8 cellular contexts compared by ENCODE assay signal in genomic region chr4:25843340-25844097, GRCh38. TPM values are rescaled to one million over a fixed set of nuclear protein-coding genes. Genes with fewer than 3 reads are reported as not detected.
DNase-seq lines count a peak whose midpoint lies in the region; ATAC-seq, FAIRE-seq and TF ChIP-seq lines count a peak whose summit lies in the region.

No MANE protein-coding gene starts in this region.

- CTCF ChIA-PET in H1 (lab: Charles Lee; ENCODE audit: partially characterized antibody) = interaction anchor here (0.9 to 1.1 kb wide), 2 partner anchors 15 to 186 kb away, joined by 3 read pairs; no protein-coding TSS in a partner anchor

- TF ChIP-seq EP300 in H1 (IDR thresholded peaks at IDR 0.05; ENCODE audit: borderline replicate concordance in 1 of 2, low read depth in 2 of 2, low read length in 2 of 2) (no peak), suprapubic skin (IDR thresholded peaks at IDR 0.05) (no peak)

- H3K27ac ChIP-seq in H1 (ENCODE audit: low read depth, low read length) = no peak overlapping the region
- no peak overlapping the region for H3K27ac ChIP-seq in suprapubic skin

- peaks cover 0 to 1% (median 0%) of the 10 kb centered on the region in 4 experiments; a peak in 1 of 7 replicates for H3K27me3 ChIP-seq in H1 (replicated peaks in 1 of 4; ENCODE audit: control insufficient read depth in 3 of 4, extremely low read depth in 1 of 4, insufficient read depth in 3 of 4, low read length in 3 of 4)
- H3K27me3 ChIP-seq in suprapubic skin = no peaks in the 10 kb centered on the region

- H2BK12ac ChIP-seq in H1 (ENCODE audit: low read depth, low read length) = peak overlapping the region; percentile 81; the same call in 1 of the 2 replicates

- ATAC-seq in GM19043 (IDR thresholded peaks at IDR 0.05; ENCODE audit: low read depth, unreplicated experiment) (peak; percentile 36), HG03520 (IDR thresholded peaks at IDR 0.05; ENCODE audit: unreplicated experiment) (peak; percentile 39), sciatic nerve (peak; percentile 16), HG02981 (IDR thresholded peaks at IDR 0.05; ENCODE audit: unreplicated experiment) (no peak)

- no peak overlapping the region for H3K23ac ChIP-seq in H1 (ENCODE audit: insufficient read length)

- H3K14ac ChIP-seq in H1 (ENCODE audit: insufficient read length) = no peak overlapping the region

- peaks cover 10 to 32% (median 22%) of the 10 kb centered on the region in 4 experiments for H3K4me1 ChIP-seq in H1 (replicated peaks in 1 of 4; ENCODE audit: control insufficient read depth in 3 of 4, insufficient read depth in 4 of 4, low read length in 3 of 4)
- H3K4me1 ChIP-seq in suprapubic skin = no peaks in the 10 kb centered on the region

- H3K23me2 ChIP-seq in H1 (ENCODE audit: low read depth, low read length) = no peaks in the 10 kb centered on the region

- H3K79me2 ChIP-seq in H1 (ENCODE audit: control insufficient read depth in 1 of 2, insufficient read depth in 2 of 2, low read length in 2 of 2) = peaks cover 0 to 13% of the 10 kb centered on the region in 2 experiments; a peak in 1 of 4 replicates

- H3K4me3 ChIP-seq in H1 (ENCODE audit: extremely low read depth in 1 of 4, insufficient read depth in 2 of 4, low read depth in 3 of 4, low read length in 4 of 4) = no peak overlapping the region
- no peak overlapping the region for H3K4me3 ChIP-seq in suprapubic skin

- H3K36me3 ChIP-seq in H1 (ENCODE audit: control insufficient read depth in 2 of 4, insufficient read depth in 4 of 4, low read length in 3 of 4) = peaks cover 0 to 11% (median 0%) of the 10 kb centered on the region in 4 experiments; a peak in 2 of 8 replicates
- H3K36me3 ChIP-seq in suprapubic skin = no peaks in the 10 kb centered on the region

- no peak for TF ChIP-seq CTCF in H1 (IDR thresholded peaks at IDR 0.05; ENCODE audit: control extremely low read depth in 1 of 3, insufficient read depth in 1 of 3, low read depth in 1 of 3, low read length in 3 of 3)
- no peak for TF ChIP-seq CTCF in suprapubic skin (IDR thresholded peaks at IDR 0.05)

- H2BK20ac ChIP-seq in H1 (ENCODE audit: low read length) = 0 out of 2 replicates have a peak overlapping the region, but pooled peaks have one; percentile 0

- H2BK120ac ChIP-seq in H1 (replicated peaks; ENCODE audit: low read depth, low read length) = no peak overlapping the region

- H3K18ac ChIP-seq in H1 (ENCODE audit: extremely low read depth, low read length) = peak overlapping the region; percentile 11; the same call in 1 of the 2 replicates

- no peak overlapping the region for H4K8ac ChIP-seq in H1 (ENCODE audit: extremely low read depth, insufficient read depth, low read length)

- no peak overlapping the region for H3K9ac ChIP-seq in H1 (replicated peaks in 1 of 4; ENCODE audit: extremely low read depth in 1 of 4, low read depth in 3 of 4, low read length in 3 of 4)

- POLR2A ChIA-PET in H1 (lab: Charles Lee; ENCODE audit: partially characterized antibody) = interaction anchor here (1.8 kb wide), 1 partner anchor 11 kb away, joined by 4 read pairs; no protein-coding TSS in a partner anchor

- peak overlapping the region; percentile 47 for H4K91ac ChIP-seq in H1 (replicated peaks; ENCODE audit: insufficient read length, low read length)

- peak overlapping the region; percentile 25 for H4K5ac ChIP-seq in H1 (ENCODE audit: insufficient read length, low read depth, low read length)

- TF ChIP-seq POLR2A in H1 (IDR thresholded peaks at IDR 0.05; ENCODE audit: control extremely low read depth in 1 of 2, low read depth in 2 of 2, low read length in 2 of 2) (no peak), suprapubic skin (IDR thresholded peaks at IDR 0.05) (no peak)

- FAIRE-seq in H1 (lab: Jason Lieb, UNC) = no peak

- 87% methylated on average over 22 of the region's 22 CpGs; no CpG with 5 or more reads in 1 of the 2 experiments for WGBS in H1 (ENCODE audit: extremely low coverage in 1 of 2, insufficient coverage in 1 of 2, insufficient read length in 1 of 2, insufficient replicate concordance in 2 of 2, low coverage in 1 of 2, low lambda C conversion rate in 2 of 2, missing lambda C conversion rate in 1 of 2), 2 experiments
- 80% methylated on average over 19 of the region's 22 CpGs for WGBS in suprapubic skin

- no peak overlapping the region for H2BK15ac ChIP-seq in H1 (ENCODE audit: low read length)

- peaks cover 8% of the 10 kb centered on the region for H3K79me1 ChIP-seq in H1 (ENCODE audit: low read depth, low read length)

- peak overlapping the region; percentile 60; the same call in 1 of the 2 replicates for H2BK5ac ChIP-seq in H1 (ENCODE audit: low read depth, low read length)

- H2AFZ ChIP-seq in H1 (ENCODE audit: low read length) = no peak overlapping the region

- H3K4me2 ChIP-seq in H1 (ENCODE audit: insufficient read depth in 1 of 2, low read depth in 2 of 2, low read length in 2 of 2) = no peak overlapping the region

- H3K4ac ChIP-seq in H1 (replicated peaks; ENCODE audit: insufficient read length, low read depth, low read length) = no peak overlapping the region

- no peak overlapping the region for H3K56ac ChIP-seq in H1 (replicated peaks; ENCODE audit: insufficient read length, low read depth, low read length)

- no peaks in the 10 kb centered on the region for H3K9me3 ChIP-seq in H1 (ENCODE audit: insufficient read depth in 2 of 2, low read depth in 1 of 2, low read length in 1 of 2)
- no peaks in the 10 kb centered on the region for H3K9me3 ChIP-seq in suprapubic skin

- DNase-seq in H1 (ENCODE audit: low read depth in 1 of 2, low spot score in 2 of 2) = no peak
- no peak for DNase-seq in sciatic nerve (ENCODE audit: low spot score)
- no peak for DNase-seq in suprapubic skin (ENCODE audit: low spot score in 2 of 2)
- DNase-seq in T-helper 9 cell = no peak
- DNase-seq in activated CD8-positive, alpha-beta memory T cell treated with anti-CD3 and anti-CD28 coated beads, Interleukin-2, amount 50 U/mL, for 4 hours = no peak

- peaks cover 0 to 2% of the 10 kb centered on the region in 2 experiments for H4K20me1 ChIP-seq in H1 (replicated peaks in 1 of 2; ENCODE audit: control insufficient read depth in 1 of 2, insufficient read depth in 2 of 2, low read length in 2 of 2)

- peak overlapping the region; percentile 33 for H2AK5ac ChIP-seq in H1 (ENCODE audit: low read depth, low read length)

- TF ChIP-seq RAD21 in H1 (IDR thresholded peaks at IDR 0.05 in 1 of 2, conservative IDR thresholded peaks at IDR 0.05 in 1 of 2; ENCODE audit: low read depth in 2 of 2, low read length in 2 of 2) = no peak

- intact Hi-C loops in sciatic nerve (cut with DNase I) = no loop called here

TF ChIP-seq in H1, 55 proteins besides CTCF, POLR2A, EP300 and RAD21:
- no peak for TF ChIP-seq RFX5 (IDR thresholded peaks at IDR 0.05; ENCODE audit: borderline replicate concordance, low read depth, low read length)
- TF ChIP-seq SIN3A (conservative IDR thresholded peaks at IDR 0.05 in 1 of 2, IDR thresholded peaks at IDR 0.05 in 1 of 2; ENCODE audit: low read depth in 1 of 2, low read length in 2 of 2) = no peak
- no peak for TF ChIP-seq TEAD4 (IDR thresholded peaks at IDR 0.05; ENCODE audit: low read depth, low read length)
- no peak for TF ChIP-seq SIX5 (IDR thresholded peaks at IDR 0.05; ENCODE audit: low read depth, low read length)
- no peak for TF ChIP-seq EZH2 (IDR thresholded peaks at IDR 0.05; ENCODE audit: low read depth, low read length, severe bottlenecking)
- no peak for TF ChIP-seq SUZ12 (IDR thresholded peaks at IDR 0.05; ENCODE audit: low read length)
- TF ChIP-seq SAP30 (IDR thresholded peaks at IDR 0.05; ENCODE audit: insufficient read depth, insufficient replicate concordance, low read length) = no peak
- TF ChIP-seq KDM4A (IDR thresholded peaks at IDR 0.05; ENCODE audit: low read depth, low read length, severe bottlenecking) = no peak
- TF ChIP-seq CBX5 (IDR thresholded peaks at IDR 0.05; ENCODE audit: low read depth, low read length) = no peak

RNA-seq across cellular contexts. Expression of gene SEL1L3, which starts 19.3 kb away (rescaled TPM):
- total RNA-seq in H1 (2021; fragmentation: NEBNext Ultra II Directional; extraction: Animal tissue kit (Norgen Biotek cat#: 25700)) = 51.0 and 54.0 TPM in 2 replicates
- 16.0 and 18.2 TPM in 2 replicates for polyA plus RNA-seq in H1 (2011; rRNA removed)
- polyA plus RNA-seq in H1 (2011; cell fraction: cytosol; rRNA removed) = 22.2 TPM
- 28.7 TPM for polyA plus RNA-seq in H1 (2011; cell fraction: nucleus; rRNA removed)
- 39.3 to 45.2 TPM (median 42.7 TPM) in 4 replicates for polyA plus RNA-seq in H1 (2012, experiment 1 of 2)
- 6.8 TPM for polyA plus RNA-seq in H1 (2012, experiment 2 of 2)
- polyA plus RNA-seq in H1 (2013, experiment 1 of 2) = 88.0 TPM
- polyA plus RNA-seq in H1 (2013, experiment 2 of 2) = 91.6 TPM
- polyA minus RNA-seq in H1 (2011; rRNA and poly(A)+ RNA removed) = 87.9 and 134 TPM in 2 replicates
- polyA minus RNA-seq in H1 (2011; cell fraction: cytosol; rRNA and poly(A)+ RNA removed) = 27.7 TPM
- 60.5 TPM for polyA minus RNA-seq in H1 (2011; cell fraction: nucleus; rRNA and poly(A)+ RNA removed)
- 17.1 TPM for total RNA-seq in sciatic nerve
- 10 to 100 TPM in 2 of 4 donors, 1 to 10 TPM in 2; 5.5 to 16.0 (median 12.3) TPM for total RNA-seq in suprapubic skin
